1 cellular context compared by ENCODE assay signal in the genomic region with DNA sequence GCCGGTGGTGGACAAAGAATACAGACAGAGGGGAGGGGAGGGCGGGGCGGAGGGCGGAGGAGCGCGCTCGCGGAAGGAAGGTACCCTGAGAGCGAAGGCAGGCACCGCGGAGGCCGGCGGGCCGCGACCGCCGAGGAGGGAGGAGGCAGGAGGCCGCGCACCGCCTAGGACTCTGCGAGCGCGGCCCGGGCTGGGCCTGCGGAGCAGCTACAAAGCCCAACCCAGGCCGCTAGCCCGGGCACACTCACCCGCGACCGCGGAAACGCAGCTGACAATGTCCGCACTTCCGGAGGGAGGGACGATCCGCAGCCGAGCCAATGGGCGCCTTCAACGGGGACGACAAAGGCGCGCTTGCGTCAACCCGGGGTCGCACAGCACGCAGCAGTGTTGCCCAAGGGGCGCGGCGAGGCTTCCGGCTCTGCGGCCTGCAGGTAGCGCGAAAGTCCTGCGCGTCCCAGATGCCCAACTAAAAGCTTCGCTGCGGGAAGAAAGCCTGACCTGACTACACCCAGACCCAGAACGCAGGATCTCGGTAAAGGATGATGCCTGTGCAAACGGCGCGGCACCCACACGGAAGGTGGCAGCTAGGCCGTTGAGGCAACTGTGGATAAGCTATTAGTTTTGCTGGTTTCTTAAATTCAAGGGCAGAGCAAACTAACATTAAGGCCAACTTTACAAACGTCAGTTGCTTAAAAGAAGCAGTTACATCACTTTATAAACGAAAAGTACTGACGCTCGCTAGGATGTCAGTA.
TF ChIP-seq lines count a peak whose summit lies in the region.

A gene (minus strand): TSS at position 276 of the 752 bp plus-strand sequence. CDS start 3,486 bp downstream, outside the sequence.

TF ChIP-seq in H1, 55 proteins besides CTCF, POLR2A, EP300 and RAD21 (continued from another document):
- TF ChIP-seq, protein P1, sequence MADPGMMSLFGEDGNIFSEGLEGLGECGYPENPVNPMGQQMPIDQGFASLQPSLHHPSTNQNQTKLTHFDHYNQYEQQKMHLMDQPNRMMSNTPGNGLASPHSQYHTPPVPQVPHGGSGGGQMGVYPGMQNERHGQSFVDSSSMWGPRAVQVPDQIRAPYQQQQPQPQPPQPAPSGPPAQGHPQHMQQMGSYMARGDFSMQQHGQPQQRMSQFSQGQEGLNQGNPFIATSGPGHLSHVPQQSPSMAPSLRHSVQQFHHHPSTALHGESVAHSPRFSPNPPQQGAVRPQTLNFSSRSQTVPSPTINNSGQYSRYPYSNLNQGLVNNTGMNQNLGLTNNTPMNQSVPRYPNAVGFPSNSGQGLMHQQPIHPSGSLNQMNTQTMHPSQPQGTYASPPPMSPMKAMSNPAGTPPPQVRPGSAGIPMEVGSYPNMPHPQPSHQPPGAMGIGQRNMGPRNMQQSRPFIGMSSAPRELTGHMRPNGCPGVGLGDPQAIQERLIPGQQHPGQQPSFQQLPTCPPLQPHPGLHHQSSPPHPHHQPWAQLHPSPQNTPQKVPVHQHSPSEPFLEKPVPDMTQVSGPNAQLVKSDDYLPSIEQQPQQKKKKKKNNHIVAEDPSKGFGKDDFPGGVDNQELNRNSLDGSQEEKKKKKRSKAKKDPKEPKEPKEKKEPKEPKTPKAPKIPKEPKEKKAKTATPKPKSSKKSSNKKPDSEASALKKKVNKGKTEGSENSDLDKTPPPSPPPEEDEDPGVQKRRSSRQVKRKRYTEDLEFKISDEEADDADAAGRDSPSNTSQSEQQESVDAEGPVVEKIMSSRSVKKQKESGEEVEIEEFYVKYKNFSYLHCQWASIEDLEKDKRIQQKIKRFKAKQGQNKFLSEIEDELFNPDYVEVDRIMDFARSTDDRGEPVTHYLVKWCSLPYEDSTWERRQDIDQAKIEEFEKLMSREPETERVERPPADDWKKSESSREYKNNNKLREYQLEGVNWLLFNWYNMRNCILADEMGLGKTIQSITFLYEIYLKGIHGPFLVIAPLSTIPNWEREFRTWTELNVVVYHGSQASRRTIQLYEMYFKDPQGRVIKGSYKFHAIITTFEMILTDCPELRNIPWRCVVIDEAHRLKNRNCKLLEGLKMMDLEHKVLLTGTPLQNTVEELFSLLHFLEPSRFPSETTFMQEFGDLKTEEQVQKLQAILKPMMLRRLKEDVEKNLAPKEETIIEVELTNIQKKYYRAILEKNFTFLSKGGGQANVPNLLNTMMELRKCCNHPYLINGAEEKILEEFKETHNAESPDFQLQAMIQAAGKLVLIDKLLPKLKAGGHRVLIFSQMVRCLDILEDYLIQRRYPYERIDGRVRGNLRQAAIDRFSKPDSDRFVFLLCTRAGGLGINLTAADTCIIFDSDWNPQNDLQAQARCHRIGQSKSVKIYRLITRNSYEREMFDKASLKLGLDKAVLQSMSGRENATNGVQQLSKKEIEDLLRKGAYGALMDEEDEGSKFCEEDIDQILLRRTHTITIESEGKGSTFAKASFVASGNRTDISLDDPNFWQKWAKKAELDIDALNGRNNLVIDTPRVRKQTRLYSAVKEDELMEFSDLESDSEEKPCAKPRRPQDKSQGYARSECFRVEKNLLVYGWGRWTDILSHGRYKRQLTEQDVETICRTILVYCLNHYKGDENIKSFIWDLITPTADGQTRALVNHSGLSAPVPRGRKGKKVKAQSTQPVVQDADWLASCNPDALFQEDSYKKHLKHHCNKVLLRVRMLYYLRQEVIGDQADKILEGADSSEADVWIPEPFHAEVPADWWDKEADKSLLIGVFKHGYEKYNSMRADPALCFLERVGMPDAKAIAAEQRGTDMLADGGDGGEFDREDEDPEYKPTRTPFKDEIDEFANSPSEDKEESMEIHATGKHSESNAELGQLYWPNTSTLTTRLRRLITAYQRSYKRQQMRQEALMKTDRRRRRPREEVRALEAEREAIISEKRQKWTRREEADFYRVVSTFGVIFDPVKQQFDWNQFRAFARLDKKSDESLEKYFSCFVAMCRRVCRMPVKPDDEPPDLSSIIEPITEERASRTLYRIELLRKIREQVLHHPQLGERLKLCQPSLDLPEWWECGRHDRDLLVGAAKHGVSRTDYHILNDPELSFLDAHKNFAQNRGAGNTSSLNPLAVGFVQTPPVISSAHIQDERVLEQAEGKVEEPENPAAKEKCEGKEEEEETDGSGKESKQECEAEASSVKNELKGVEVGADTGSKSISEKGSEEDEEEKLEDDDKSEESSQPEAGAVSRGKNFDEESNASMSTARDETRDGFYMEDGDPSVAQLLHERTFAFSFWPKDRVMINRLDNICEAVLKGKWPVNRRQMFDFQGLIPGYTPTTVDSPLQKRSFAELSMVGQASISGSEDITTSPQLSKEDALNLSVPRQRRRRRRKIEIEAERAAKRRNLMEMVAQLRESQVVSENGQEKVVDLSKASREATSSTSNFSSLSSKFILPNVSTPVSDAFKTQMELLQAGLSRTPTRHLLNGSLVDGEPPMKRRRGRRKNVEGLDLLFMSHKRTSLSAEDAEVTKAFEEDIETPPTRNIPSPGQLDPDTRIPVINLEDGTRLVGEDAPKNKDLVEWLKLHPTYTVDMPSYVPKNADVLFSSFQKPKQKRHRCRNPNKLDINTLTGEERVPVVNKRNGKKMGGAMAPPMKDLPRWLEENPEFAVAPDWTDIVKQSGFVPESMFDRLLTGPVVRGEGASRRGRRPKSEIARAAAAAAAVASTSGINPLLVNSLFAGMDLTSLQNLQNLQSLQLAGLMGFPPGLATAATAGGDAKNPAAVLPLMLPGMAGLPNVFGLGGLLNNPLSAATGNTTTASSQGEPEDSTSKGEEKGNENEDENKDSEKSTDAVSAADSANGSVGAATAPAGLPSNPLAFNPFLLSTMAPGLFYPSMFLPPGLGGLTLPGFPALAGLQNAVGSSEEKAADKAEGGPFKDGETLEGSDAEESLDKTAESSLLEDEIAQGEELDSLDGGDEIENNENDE (IDR thresholded peaks at IDR 0.05; ENCODE audit: insufficient replicate concordance, low read length): no peak
- TF ChIP-seq POLR2AphosphoS5 (IDR thresholded peaks at IDR 0.05; ENCODE audit: low read depth, low read length) (peak; percentile 99), CEBPB (IDR thresholded peaks at IDR 0.05; ENCODE audit: low read depth, low read length) (peak; percentile 95), GABPA (IDR thresholded peaks at IDR 0.05; ENCODE audit: borderline replicate concordance, insufficient read depth, low read length) (peak; percentile 32; the same call in 1 of the 2 replicates), TEAD4 (IDR thresholded peaks at IDR 0.05; ENCODE audit: low read depth, low read length) (no peak), EZH2 (IDR thresholded peaks at IDR 0.05; ENCODE audit: low read depth, low read length, severe bottlenecking) (no peak), RFX5 (IDR thresholded peaks at IDR 0.05; ENCODE audit: borderline replicate concordance, low read depth, low read length) (no peak), BACH1 (IDR thresholded peaks at IDR 0.05; ENCODE audit: low read length) (peak; percentile 75; the same call in 1 of the 2 replicates), NRF1 (IDR thresholded peaks at IDR 0.05; ENCODE audit: low read depth, low read length) (no peak), NANOG (IDR thresholded peaks at IDR 0.05; ENCODE audit: insufficient read depth, low read depth, low read length, poor library complexity, severe bottlenecking) (no peak), MAFK (IDR thresholded peaks at IDR 0.05; ENCODE audit: low read depth, low read length) (no peak), HDAC6 (IDR thresholded peaks at IDR 0.05; ENCODE audit: low read depth, low read length) (no peak), RNF2 (IDR thresholded peaks at IDR 0.05; ENCODE audit: borderline replicate concordance, low read depth, low read length, missing control alignments, poor library complexity, severe bottlenecking) (no peak), KDM1A (IDR thresholded peaks at IDR 0.05; ENCODE audit: borderline replicate concordance, low read length) (no peak; the same call in 1 of the 2 replicates), RBBP5 (IDR thresholded peaks at IDR 0.05; ENCODE audit: borderline replicate concordance, low read depth, low read length) (peak; percentile 95), SP4 (IDR thresholded peaks at IDR 0.05; ENCODE audit: low read length) (peak; percentile 27; the same call in 1 of the 2 replicates), SIRT6 (IDR thresholded peaks at IDR 0.05; ENCODE audit: low read length) (no peak), SIN3A (conservative IDR thresholded peaks at IDR 0.05 in 1 of 2, IDR thresholded peaks at IDR 0.05 in 1 of 2; ENCODE audit: low read depth in 1 of 2, low read length in 2 of 2) (peak; percentile 81 to 82; a peak in 2 of 4 replicates), JUN (IDR thresholded peaks at IDR 0.05; ENCODE audit: low read depth, low read length) (no peak), CBX5 (IDR thresholded peaks at IDR 0.05; ENCODE audit: low read depth, low read length) (no peak), CHD1 (IDR thresholded peaks at IDR 0.05; ENCODE audit: low read depth, low read length) (no peak), KDM4A (IDR thresholded peaks at IDR 0.05; ENCODE audit: low read depth, low read length, severe bottlenecking) (peak; percentile 69), EGR1 (IDR thresholded peaks at IDR 0.05; ENCODE audit: borderline replicate concordance, low read depth, low read length) (no peak), TCF12 (IDR thresholded peaks at IDR 0.05; ENCODE audit: low read depth, low read length) (0 out of 2 replicates have a peak, but pooled peaks have one; percentile 9), ZNF274 (IDR thresholded peaks at IDR 0.05; ENCODE audit: borderline replicate concordance, extremely low read depth, low read length) (no peak), SP1 (IDR thresholded peaks at IDR 0.05; ENCODE audit: low read depth, low read length) (no peak), TAF1 (IDR thresholded peaks at IDR 0.05; ENCODE audit: low read depth, low read length) (peak; percentile 73), SUZ12 (IDR thresholded peaks at IDR 0.05; ENCODE audit: low read length) (no peak), SP2 (IDR thresholded peaks at IDR 0.05; ENCODE audit: low read length) (no peak), BRCA1 (IDR thresholded peaks at IDR 0.05; ENCODE audit: low read depth, low read length) (no peak), CREB1 (IDR thresholded peaks at IDR 0.05) (peak; percentile 87), SAP30 (IDR thresholded peaks at IDR 0.05; ENCODE audit: insufficient read depth, insufficient replicate concordance, low read length) (no peak), CTBP2 (IDR thresholded peaks at IDR 0.05; ENCODE audit: borderline replicate concordance, insufficient read depth, insufficient read length, low read length) (no peak), TAF7 (optimal IDR thresholded peaks at IDR 0.05; ENCODE audit: borderline replicate concordance, low read depth, low read length) (peak; percentile 63), PHF8 (conservative IDR thresholded peaks at IDR 0.05; ENCODE audit: low read depth, low read length) (peak; percentile 85), CHD2 (IDR thresholded peaks at IDR 0.05; ENCODE audit: low read length) (peak; percentile 62; the same call in 1 of the 2 replicates), ASH2L (IDR thresholded peaks at IDR 0.05; ENCODE audit: low read length) (peak; percentile 69), CBX8 (IDR thresholded peaks at IDR 0.05; ENCODE audit: borderline replicate concordance, low read depth, low read length) (no peak), GTF2F1 (IDR thresholded peaks at IDR 0.05; ENCODE audit: borderline replicate concordance, low read depth, low read length) (no peak), BCL11A (IDR thresholded peaks at IDR 0.05; ENCODE audit: low read depth in 2 of 2, low read length in 2 of 2) (no peak), SIX5 (IDR thresholded peaks at IDR 0.05; ENCODE audit: low read depth, low read length) (no peak), JUND (IDR thresholded peaks at IDR 0.05; ENCODE audit: low read length) (peak; percentile 56; the same call in 1 of the 2 replicates), KDM5A (IDR thresholded peaks at IDR 0.05; ENCODE audit: low read length) (peak; percentile 13; the same call in 1 of the 2 replicates), YY1 (IDR thresholded peaks at IDR 0.05; ENCODE audit: low read depth, low read length) (peak; percentile 53; the same call in 1 of the 2 replicates), RXRA (IDR thresholded peaks at IDR 0.05; ENCODE audit: insufficient read depth, low read depth, low read length) (no peak), FOSL1 (IDR thresholded peaks at IDR 0.05; ENCODE audit: insufficient read depth, low read depth, low read length) (no peak), HDAC2 (IDR thresholded peaks at IDR 0.05; ENCODE audit: borderline replicate concordance in 1 of 2, low read depth in 2 of 2, low read length in 2 of 2) (peak in 1 of 2 experiments; percentile 87; a peak in 1 of 4 replicates), SRF (IDR thresholded peaks at IDR 0.05; ENCODE audit: low read depth, low read length) (no peak), POU5F1 (IDR thresholded peaks at IDR 0.05; ENCODE audit: low read depth, low read length) (no peak)
- TF ChIP-seq, protein P2, sequence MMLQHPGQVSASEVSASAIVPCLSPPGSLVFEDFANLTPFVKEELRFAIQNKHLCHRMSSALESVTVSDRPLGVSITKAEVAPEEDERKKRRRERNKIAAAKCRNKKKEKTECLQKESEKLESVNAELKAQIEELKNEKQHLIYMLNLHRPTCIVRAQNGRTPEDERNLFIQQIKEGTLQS (IDR thresholded peaks at IDR 0.05; ENCODE audit: insufficient read depth, low read depth, low read length): no peak
- TF ChIP-seq, protein P3, sequence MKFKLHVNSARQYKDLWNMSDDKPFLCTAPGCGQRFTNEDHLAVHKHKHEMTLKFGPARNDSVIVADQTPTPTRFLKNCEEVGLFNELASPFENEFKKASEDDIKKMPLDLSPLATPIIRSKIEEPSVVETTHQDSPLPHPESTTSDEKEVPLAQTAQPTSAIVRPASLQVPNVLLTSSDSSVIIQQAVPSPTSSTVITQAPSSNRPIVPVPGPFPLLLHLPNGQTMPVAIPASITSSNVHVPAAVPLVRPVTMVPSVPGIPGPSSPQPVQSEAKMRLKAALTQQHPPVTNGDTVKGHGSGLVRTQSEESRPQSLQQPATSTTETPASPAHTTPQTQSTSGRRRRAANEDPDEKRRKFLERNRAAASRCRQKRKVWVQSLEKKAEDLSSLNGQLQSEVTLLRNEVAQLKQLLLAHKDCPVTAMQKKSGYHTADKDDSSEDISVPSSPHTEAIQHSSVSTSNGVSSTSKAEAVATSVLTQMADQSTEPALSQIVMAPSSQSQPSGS (IDR thresholded peaks at IDR 0.05; ENCODE audit: low read length): 0 out of 2 replicates have a peak, but pooled peaks have one; percentile 26
- TF ChIP-seq, protein P4, sequence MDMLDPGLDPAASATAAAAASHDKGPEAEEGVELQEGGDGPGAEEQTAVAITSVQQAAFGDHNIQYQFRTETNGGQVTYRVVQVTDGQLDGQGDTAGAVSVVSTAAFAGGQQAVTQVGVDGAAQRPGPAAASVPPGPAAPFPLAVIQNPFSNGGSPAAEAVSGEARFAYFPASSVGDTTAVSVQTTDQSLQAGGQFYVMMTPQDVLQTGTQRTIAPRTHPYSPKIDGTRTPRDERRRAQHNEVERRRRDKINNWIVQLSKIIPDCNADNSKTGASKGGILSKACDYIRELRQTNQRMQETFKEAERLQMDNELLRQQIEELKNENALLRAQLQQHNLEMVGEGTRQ (IDR thresholded peaks at IDR 0.05; ENCODE audit: low read length): peak; percentile 18; the same call in 1 of the 2 replicates
- TF ChIP-seq, protein P5, sequence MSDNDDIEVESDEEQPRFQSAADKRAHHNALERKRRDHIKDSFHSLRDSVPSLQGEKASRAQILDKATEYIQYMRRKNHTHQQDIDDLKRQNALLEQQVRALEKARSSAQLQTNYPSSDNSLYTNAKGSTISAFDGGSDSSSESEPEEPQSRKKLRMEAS (IDR thresholded peaks at IDR 0.05): peak; percentile 75
- TF ChIP-seq, protein P6, sequence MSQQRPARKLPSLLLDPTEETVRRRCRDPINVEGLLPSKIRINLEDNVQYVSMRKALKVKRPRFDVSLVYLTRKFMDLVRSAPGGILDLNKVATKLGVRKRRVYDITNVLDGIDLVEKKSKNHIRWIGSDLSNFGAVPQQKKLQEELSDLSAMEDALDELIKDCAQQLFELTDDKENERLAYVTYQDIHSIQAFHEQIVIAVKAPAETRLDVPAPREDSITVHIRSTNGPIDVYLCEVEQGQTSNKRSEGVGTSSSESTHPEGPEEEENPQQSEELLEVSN (IDR thresholded peaks at IDR 0.05): peak; percentile 40; the same call in 1 of the 2 replicates
TF ChIP-seq in H1: peak in this region for 24.
